ENCODE assay signal across 29 cellular contexts in the genomic region with DNA sequence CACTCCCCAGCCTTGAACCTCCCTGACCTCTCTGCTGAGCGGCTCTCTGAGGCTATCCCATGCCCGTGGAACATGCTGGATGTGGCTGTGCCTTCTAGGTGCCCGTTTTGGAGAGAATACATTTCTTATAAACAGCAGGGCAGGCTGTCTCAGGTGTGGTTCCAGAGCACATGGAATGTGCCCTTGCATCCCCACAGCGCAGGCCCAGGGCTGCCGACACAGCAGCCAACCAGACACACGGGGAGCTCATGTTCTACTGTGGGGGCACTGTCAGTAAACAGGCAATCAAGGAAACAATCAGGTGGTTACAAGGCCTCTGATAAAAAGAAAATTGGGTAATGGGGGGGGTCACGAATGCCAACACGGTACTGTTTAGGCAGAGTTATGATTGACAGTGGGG. TPM values are rescaled to one million over a fixed set of nuclear protein-coding genes. Genes with fewer than 3 reads are reported as not detected.
"Had no signal": no experiment of that assay in that cellular context is flagged by ENCODE, and none has a peak within 500 bp of the region (broad histone marks: within the 10 kb centered on the region; RNA-seq: fewer than 3 reads in every experiment).

No MANE protein-coding gene starts in this region.

- H3K27me3 Mint-ChIP-seq: activated CD4-positive, alpha-beta memory T cell treated with anti-CD3 and anti-CD28 coated beads, Interleukin-2, amount 10 ng/mL, durations not matched to agents 7 days and 5 days; activated CD4-positive, alpha-beta T cell treated with anti-CD3 and anti-CD28 coated beads, Interleukin-2, amount 10 ng/mL, durations not matched to agents 7 days and 5 days; activated naive CD4-positive, alpha-beta T cell treated with anti-CD3 and anti-CD28 coated beads, Interleukin-2, amount 10 ng/mL, durations not matched to agents 7 days and 5 days; activated naive CD8-positive, alpha-beta T cell treated with anti-CD3 and anti-CD28 coated beads, Interleukin-2, amount 10 ng/mL, durations not matched to agents 7 days and 5 days had no signal

- H3K27ac ChIP-seq: ascending aorta, breast epithelium, cardiac muscle cell, coronary artery, dorsolateral prefrontal cortex, heart left ventricle had no signal

- H3K4me3 Mint-ChIP-seq: activated CD4-positive, alpha-beta memory T cell treated with anti-CD3 and anti-CD28 coated beads, Interleukin-2, amount 10 ng/mL, durations not matched to agents 7 days and 5 days; activated CD4-positive, alpha-beta T cell treated with anti-CD3 and anti-CD28 coated beads, Interleukin-2, amount 10 ng/mL, durations not matched to agents 7 days and 5 days; activated naive CD4-positive, alpha-beta T cell treated with anti-CD3 and anti-CD28 coated beads, Interleukin-2, amount 10 ng/mL, durations not matched to agents 7 days and 5 days; activated naive CD8-positive, alpha-beta T cell treated with anti-CD3 and anti-CD28 coated beads, Interleukin-2, amount 10 ng/mL, durations not matched to agents 7 days and 5 days; activated T-cell treated with anti-CD3 and anti-CD28 coated beads, Interleukin-2, amount 50 U/mL, for 72 hours; brain; dendritic cell treated with granulocyte-macrophage colony-stimulating factor and Interleukin-4, amounts not matched to agents 40 ng/mL and 50 ng/mL, for 4 days; endodermal cell had no signal

- H3K4me1 ChIP-seq: breast epithelium had no signal

- DNase-seq: activated CD4-positive, alpha-beta memory T cell treated with anti-CD3 and anti-CD28 coated beads, Interleukin-2, amount 10 ng/mL, durations not matched to agents 7 days and 5 days; activated CD4-positive, alpha-beta T cell treated with anti-CD3 and anti-CD28 coated beads for 4 hours; activated CD4-positive, alpha-beta T cell treated with anti-CD3 and anti-CD28 coated beads, Interleukin-2, amount 10 ng/mL, durations not matched to agents 7 days and 5 days; activated CD4-positive, alpha-beta T cell treated with anti-CD3 and anti-CD28 coated beads, Interleukin-2, amount 50 U/mL, for 4 hours; activated CD4-positive, CD25-positive, alpha-beta regulatory T cell; activated CD4-positive, CD25-positive, alpha-beta regulatory T cell treated with anti-CD3 and anti-CD28 coated beads, Interleukin-2, amount 50 U/mL, for 72 hours; activated gamma-delta T cell; activated naive CD4-positive, alpha-beta T cell; activated naive CD4-positive, alpha-beta T cell treated with anti-CD3 and anti-CD28 coated beads, Interleukin-2, amount 10 ng/mL, durations not matched to agents 7 days and 5 days; activated naive CD8-positive, alpha-beta T cell treated with anti-CD3 and anti-CD28 coated beads, Interleukin-2, amount 10 ng/mL, durations not matched to agents 7 days and 5 days; activated T-cell treated with anti-CD3 and anti-CD28 coated beads, Interleukin-2, amount 50 U/mL, for 1 hour; activated T-cell treated with anti-CD3 and anti-CD28 coated beads, Interleukin-2, amount 50 U/mL, for 72 hours; central memory CD4-positive, alpha-beta T cell; cerebellar nuclear complex; dorsolateral prefrontal cortex; effector memory CD4-positive, alpha-beta T cell; endodermal cell; foreskin fibroblast; glutamatergic neuron; heart left ventricle; T-helper 2 cell had no signal

- H3K36me3 ChIP-seq: ascending aorta, breast epithelium, cardiac muscle cell, heart left ventricle had no signal

- H3K27ac Mint-ChIP-seq: activated CD4-positive, alpha-beta memory T cell treated with anti-CD3 and anti-CD28 coated beads, Interleukin-2, amount 10 ng/mL, durations not matched to agents 7 days and 5 days; activated CD4-positive, alpha-beta T cell treated with anti-CD3 and anti-CD28 coated beads, Interleukin-2, amount 10 ng/mL, durations not matched to agents 7 days and 5 days; activated naive CD4-positive, alpha-beta T cell treated with anti-CD3 and anti-CD28 coated beads, Interleukin-2, amount 10 ng/mL, durations not matched to agents 7 days and 5 days; activated naive CD8-positive, alpha-beta T cell treated with anti-CD3 and anti-CD28 coated beads, Interleukin-2, amount 10 ng/mL, durations not matched to agents 7 days and 5 days; activated T-cell treated with anti-CD3 and anti-CD28 coated beads, Interleukin-2, amount 50 U/mL, for 72 hours; brain; dendritic cell treated with granulocyte-macrophage colony-stimulating factor and Interleukin-4, amounts not matched to agents 40 ng/mL and 50 ng/mL, for 4 days; endodermal cell had no signal

- ATAC-seq: activated naive CD4-positive, alpha-beta T cell treated with anti-CD3 and anti-CD28 coated beads, Interleukin-2, amount 50 U/mL, for 72 hours; activated T-cell treated with anti-CD3 and anti-CD28 coated beads, Interleukin-2, amount 50 U/mL, for 72 hours; heart left ventricle had no signal

- H3K27me3 ChIP-seq: ascending aorta, breast epithelium, cardiac muscle cell, dorsolateral prefrontal cortex, heart left ventricle had no signal

- H3K9me3 ChIP-seq: ascending aorta, breast epithelium, heart left ventricle had no signal

- H3K4me1 Mint-ChIP-seq: activated CD4-positive, alpha-beta memory T cell treated with anti-CD3 and anti-CD28 coated beads, Interleukin-2, amount 10 ng/mL, durations not matched to agents 7 days and 5 days; activated CD4-positive, alpha-beta T cell treated with anti-CD3 and anti-CD28 coated beads, Interleukin-2, amount 10 ng/mL, durations not matched to agents 7 days and 5 days; activated naive CD4-positive, alpha-beta T cell treated with anti-CD3 and anti-CD28 coated beads, Interleukin-2, amount 10 ng/mL, durations not matched to agents 7 days and 5 days; activated naive CD8-positive, alpha-beta T cell treated with anti-CD3 and anti-CD28 coated beads, Interleukin-2, amount 10 ng/mL, durations not matched to agents 7 days and 5 days had no signal

- H3K9me3 Mint-ChIP-seq: activated CD4-positive, alpha-beta memory T cell treated with anti-CD3 and anti-CD28 coated beads, Interleukin-2, amount 10 ng/mL, durations not matched to agents 7 days and 5 days; activated CD4-positive, alpha-beta T cell treated with anti-CD3 and anti-CD28 coated beads, Interleukin-2, amount 10 ng/mL, durations not matched to agents 7 days and 5 days; activated naive CD4-positive, alpha-beta T cell treated with anti-CD3 and anti-CD28 coated beads, Interleukin-2, amount 10 ng/mL, durations not matched to agents 7 days and 5 days; activated naive CD4-positive, alpha-beta T cell treated with anti-CD3 and anti-CD28 coated beads, Interleukin-2, amount 50 U/mL, for 72 hours; activated naive CD8-positive, alpha-beta T cell treated with anti-CD3 and anti-CD28 coated beads, Interleukin-2, amount 10 ng/mL, durations not matched to agents 7 days and 5 days; activated T-cell treated with anti-CD3 and anti-CD28 coated beads, Interleukin-2, amount 50 U/mL, for 72 hours; brain; dendritic cell treated with granulocyte-macrophage colony-stimulating factor and Interleukin-4, amounts not matched to agents 40 ng/mL and 50 ng/mL, for 4 days; endodermal cell had no signal

- H3K4me3 ChIP-seq: ascending aorta, breast epithelium, cardiac muscle cell, coronary artery, dorsolateral prefrontal cortex, heart left ventricle had no signal

- H3K36me3 Mint-ChIP-seq: activated naive CD4-positive, alpha-beta T cell treated with anti-CD3 and anti-CD28 coated beads, Interleukin-2, amount 10 ng/mL, durations not matched to agents 7 days and 5 days; activated naive CD4-positive, alpha-beta T cell treated with anti-CD3 and anti-CD28 coated beads, Interleukin-2, amount 50 U/mL, for 72 hours; activated naive CD8-positive, alpha-beta T cell treated with anti-CD3 and anti-CD28 coated beads, Interleukin-2, amount 10 ng/mL, durations not matched to agents 7 days and 5 days; brain had no signal

RNA-seq across cellular contexts. Expression of gene FOXC1, which starts 30.8 kb away (rescaled TPM):
- total RNA-seq: activated CD4-positive, alpha-beta T cell treated with anti-CD3 and anti-CD28 coated beads, Interleukin-2, amount 10 ng/mL, durations not matched to agents 7 days and 5 days; activated naive CD8-positive, alpha-beta T cell treated with anti-CD3 and anti-CD28 coated beads, Interleukin-2, amount 10 ng/mL, durations not matched to agents 7 days and 5 days; T-helper 1 cell treated with Interleukin-12 subunit alpha and Interleukin-12 subunit beta and Interleukin-4 antibody, amounts not matched to agents 30 ng/mL and 1 ng/mL, for 36 hours had no signal
